Comparison of ENCODE assay signal across 1 cellular context in the genomic region with DNA sequence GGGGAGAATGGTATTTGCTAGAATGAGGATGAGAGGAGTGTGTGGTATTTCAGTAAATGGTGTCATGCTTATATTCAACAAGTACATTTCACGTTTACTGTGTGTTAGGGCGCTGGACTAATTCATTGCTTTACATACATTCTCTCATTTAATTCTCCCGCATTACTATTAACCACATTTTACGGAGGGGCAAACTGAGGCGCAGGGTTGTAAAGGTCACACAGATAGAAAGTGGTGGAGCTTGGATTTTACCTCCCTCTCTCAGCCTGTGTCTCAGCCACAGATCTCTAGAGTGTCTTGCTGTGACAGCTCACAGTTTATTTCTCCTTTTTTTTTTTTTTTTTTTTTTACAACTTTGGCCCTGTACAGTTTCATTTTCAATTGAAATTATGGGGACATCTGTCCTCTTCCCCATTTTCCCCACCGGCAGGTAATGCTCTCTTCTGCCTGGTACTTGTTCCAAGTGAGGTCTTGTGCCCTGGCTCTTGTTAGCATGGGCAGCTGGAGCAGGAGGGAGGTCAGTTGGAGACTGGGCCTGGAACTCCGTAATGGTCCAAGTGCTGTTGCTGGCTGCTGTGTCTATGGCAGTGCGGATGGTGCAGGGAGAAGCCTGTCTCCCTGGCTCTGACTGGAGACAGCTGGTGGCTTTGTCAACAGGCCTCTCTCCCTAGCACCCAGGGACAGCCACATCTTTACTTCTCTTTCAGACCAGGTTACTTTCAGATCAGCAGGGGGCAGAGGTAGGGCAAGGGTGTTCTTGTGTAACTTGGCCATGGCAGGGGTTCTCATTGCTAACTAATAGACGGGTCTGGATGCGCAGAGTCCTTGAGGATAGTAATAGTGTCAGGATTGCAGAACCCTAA.
TF ChIP-seq lines count a peak whose summit lies in the region.

No MANE protein-coding gene starts in this region.

TF ChIP-seq in HepG2, 621 proteins besides CTCF, POLR2A, EP300 and RAD21 (continued from another document and continues in another):
- TF ChIP-seq, protein P1, sequence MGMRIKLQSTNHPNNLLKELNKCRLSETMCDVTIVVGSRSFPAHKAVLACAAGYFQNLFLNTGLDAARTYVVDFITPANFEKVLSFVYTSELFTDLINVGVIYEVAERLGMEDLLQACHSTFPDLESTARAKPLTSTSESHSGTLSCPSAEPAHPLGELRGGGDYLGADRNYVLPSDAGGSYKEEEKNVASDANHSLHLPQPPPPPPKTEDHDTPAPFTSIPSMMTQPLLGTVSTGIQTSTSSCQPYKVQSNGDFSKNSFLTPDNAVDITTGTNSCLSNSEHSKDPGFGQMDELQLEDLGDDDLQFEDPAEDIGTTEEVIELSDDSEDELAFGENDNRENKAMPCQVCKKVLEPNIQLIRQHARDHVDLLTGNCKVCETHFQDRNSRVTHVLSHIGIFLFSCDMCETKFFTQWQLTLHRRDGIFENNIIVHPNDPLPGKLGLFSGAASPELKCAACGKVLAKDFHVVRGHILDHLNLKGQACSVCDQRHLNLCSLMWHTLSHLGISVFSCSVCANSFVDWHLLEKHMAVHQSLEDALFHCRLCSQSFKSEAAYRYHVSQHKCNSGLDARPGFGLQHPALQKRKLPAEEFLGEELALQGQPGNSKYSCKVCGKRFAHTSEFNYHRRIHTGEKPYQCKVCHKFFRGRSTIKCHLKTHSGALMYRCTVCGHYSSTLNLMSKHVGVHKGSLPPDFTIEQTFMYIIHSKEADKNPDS (CRISPR knock-in tag; IDR thresholded peaks at IDR 0.05) = no peak
- TF ChIP-seq FOXC1 (CRISPR knock-in tag; IDR thresholded peaks at IDR 0.05; ENCODE audit: borderline replicate concordance) = 0 out of 2 replicates have a peak, but pooled peaks have one; percentile 23
- TF ChIP-seq KDM6A (CRISPR knock-in tag; IDR thresholded peaks at IDR 0.05; ENCODE audit: low read depth) = no peak
- TF ChIP-seq SNAPC5 (CRISPR knock-in tag; IDR thresholded peaks at IDR 0.05; ENCODE audit: borderline replicate concordance) = no peak
- TF ChIP-seq ZXDC (CRISPR knock-in tag; IDR thresholded peaks at IDR 0.05) = no peak
- no peak for TF ChIP-seq NONO (IDR thresholded peaks at IDR 0.05)
- TF ChIP-seq NONO (CRISPR knock-in tag; conservative IDR thresholded peaks at IDR 0.05) = no peak
- TF ChIP-seq ADNP (CRISPR knock-in tag; IDR thresholded peaks at IDR 0.05) = 0 out of 2 replicates have a peak, but pooled peaks have one; percentile 66
- TF ChIP-seq ZKSCAN5 (CRISPR knock-in tag; IDR thresholded peaks at IDR 0.05) = no peak
- 0 out of 2 replicates have a peak, but pooled peaks have one; percentile 13 for TF ChIP-seq ZMYM3 (CRISPR knock-in tag; IDR thresholded peaks at IDR 0.05)
- no peak for TF ChIP-seq SNAPC2 (CRISPR knock-in tag; IDR thresholded peaks at IDR 0.05)
- TF ChIP-seq SRSF1 (optimal IDR thresholded peaks at IDR 0.05; ENCODE audit: low read depth, low read length) = no peak
- TF ChIP-seq ZFP41 (CRISPR knock-in tag; IDR thresholded peaks at IDR 0.05; ENCODE audit: borderline replicate concordance) = no peak
- no peak for TF ChIP-seq AKNA (CRISPR knock-in tag; IDR thresholded peaks at IDR 0.05; ENCODE audit: borderline replicate concordance)
- no peak; the same call in 1 of the 2 replicates for TF ChIP-seq ESRRA (CRISPR knock-in tag; IDR thresholded peaks at IDR 0.05; ENCODE audit: low read depth)
- TF ChIP-seq IKZF5 (CRISPR knock-in tag; IDR thresholded peaks at IDR 0.05) = no peak
- TF ChIP-seq RBFOX2 (IDR thresholded peaks at IDR 0.05; ENCODE audit: low read depth, low read length) = no peak
- no peak for TF ChIP-seq NFKB2 (CRISPR knock-in tag; IDR thresholded peaks at IDR 0.05; ENCODE audit: borderline replicate concordance)
- TF ChIP-seq, protein P2, sequence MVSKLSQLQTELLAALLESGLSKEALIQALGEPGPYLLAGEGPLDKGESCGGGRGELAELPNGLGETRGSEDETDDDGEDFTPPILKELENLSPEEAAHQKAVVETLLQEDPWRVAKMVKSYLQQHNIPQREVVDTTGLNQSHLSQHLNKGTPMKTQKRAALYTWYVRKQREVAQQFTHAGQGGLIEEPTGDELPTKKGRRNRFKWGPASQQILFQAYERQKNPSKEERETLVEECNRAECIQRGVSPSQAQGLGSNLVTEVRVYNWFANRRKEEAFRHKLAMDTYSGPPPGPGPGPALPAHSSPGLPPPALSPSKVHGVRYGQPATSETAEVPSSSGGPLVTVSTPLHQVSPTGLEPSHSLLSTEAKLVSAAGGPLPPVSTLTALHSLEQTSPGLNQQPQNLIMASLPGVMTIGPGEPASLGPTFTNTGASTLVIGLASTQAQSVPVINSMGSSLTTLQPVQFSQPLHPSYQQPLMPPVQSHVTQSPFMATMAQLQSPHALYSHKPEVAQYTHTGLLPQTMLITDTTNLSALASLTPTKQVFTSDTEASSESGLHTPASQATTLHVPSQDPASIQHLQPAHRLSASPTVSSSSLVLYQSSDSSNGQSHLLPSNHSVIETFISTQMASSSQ (IDR thresholded peaks at IDR 0.05; ENCODE audit: low read depth) = no peak
- TF ChIP-seq, protein P2 (CRISPR knock-in tag; IDR thresholded peaks at IDR 0.05; ENCODE audit: borderline replicate concordance) = no peak
- TF ChIP-seq AFF4 (CRISPR knock-in tag; IDR thresholded peaks at IDR 0.05) = no peak
- peak; percentile 12; the same call in 1 of the 2 replicates for TF ChIP-seq MIER3 (CRISPR knock-in tag; IDR thresholded peaks at IDR 0.05; ENCODE audit: borderline replicate concordance)
- TF ChIP-seq ZNF460 (CRISPR knock-in tag; IDR thresholded peaks at IDR 0.05; ENCODE audit: borderline replicate concordance) = no peak
- TF ChIP-seq PCBP1 (IDR thresholded peaks at IDR 0.05; ENCODE audit: borderline replicate concordance, low read depth, low read length) = no peak
- TF ChIP-seq UBTF (CRISPR knock-in tag; IDR thresholded peaks at IDR 0.05) = peak; percentile 40; the same call in 1 of the 2 replicates
- no peak for TF ChIP-seq RBAK (CRISPR knock-in tag; IDR thresholded peaks at IDR 0.05)
- TF ChIP-seq XRCC5 (optimal IDR thresholded peaks at IDR 0.05; ENCODE audit: low read length) = peak; percentile 40
